Comparison of ENCODE assay signal across 14 cellular contexts in genomic region chr1:206566976-206567375, GRCh38. TPM values are rescaled to one million over a fixed set of nuclear protein-coding genes. Genes with fewer than 3 reads are reported as not detected.
DNase-seq lines count a peak whose midpoint lies in the region; ATAC-seq and TF ChIP-seq lines count a peak whose summit lies in the region.
"Had no signal": no experiment of that assay in that cellular context is flagged by ENCODE, and none has a peak within 500 bp of the region (broad histone marks: within the 10 kb centered on the region; RNA-seq: fewer than 3 reads in every experiment).

No MANE protein-coding gene starts in this region.

- peak overlapping the region; percentile 95 for H3K4me3 Mint-ChIP-seq in activated CD4-positive, alpha-beta T cell treated with anti-CD3 and anti-CD28 coated beads for 36 hours
- peak overlapping the region; percentile 96 for H3K4me3 Mint-ChIP-seq in activated CD8-positive, alpha-beta T cell treated with anti-CD3 and anti-CD28 coated beads for 36 hours
- H3K4me3 Mint-ChIP-seq in neural progenitor cell, result no peak overlapping the region

- H3K4me3 ChIP-seq in MM.1S (ENCODE audit: low read length) (no peak overlapping the region), neural progenitor cell (no peak overlapping the region), lower lobe of right lung (no peak overlapping the region)
- H3K4me3 ChIP-seq: HAP-1, uterus had no signal

- no peaks in the 10 kb centered on the region for H3K9me2 ChIP-seq in MM.1S (replicated peaks; ENCODE audit: insufficient read depth, low read length)

- no peaks in the 10 kb centered on the region for H3K9me3 ChIP-seq in MM.1S (replicated peaks; ENCODE audit: insufficient read depth, low read length)
- H3K9me3 ChIP-seq in neural progenitor cell (ENCODE audit: low read depth), result no peaks in the 10 kb centered on the region
- no peaks in the 10 kb centered on the region for H3K9me3 ChIP-seq in lower lobe of right lung
- H3K9me3 ChIP-seq: HAP-1, uterus had no signal

- no peaks in the 10 kb centered on the region for H3K9me3 Mint-ChIP-seq in activated CD4-positive, alpha-beta T cell treated with anti-CD3 and anti-CD28 coated beads for 36 hours (ENCODE audit: low read depth)
- no peaks in the 10 kb centered on the region for H3K9me3 Mint-ChIP-seq in activated CD8-positive, alpha-beta T cell treated with anti-CD3 and anti-CD28 coated beads for 36 hours
- no peaks in the 10 kb centered on the region for H3K9me3 Mint-ChIP-seq in neural progenitor cell

- ATAC-seq in activated CD4-positive, alpha-beta T cell treated with anti-CD3 and anti-CD28 coated beads for 36 hours, result no peak
- no peak for ATAC-seq in activated CD8-positive, alpha-beta T cell treated with anti-CD3 and anti-CD28 coated beads for 36 hours
- ATAC-seq in GM19351 (IDR thresholded peaks at IDR 0.05; ENCODE audit: unreplicated experiment), result no peak
- no peak for ATAC-seq in lower lobe of right lung

- H3K36me3 ChIP-seq in MM.1S (replicated peaks; ENCODE audit: insufficient read depth, low read length) (peaks cover 9% of the 10 kb centered on the region; the same call in 1 of the 2 replicates), neural progenitor cell (no peaks in the 10 kb centered on the region), lower lobe of right lung (peaks cover 16% of the 10 kb centered on the region)
- H3K36me3 ChIP-seq: HAP-1, uterus had no signal

- H3K4me1 ChIP-seq in MM.1S (ENCODE audit: low read length) (peaks cover 80% of the 10 kb centered on the region), neural progenitor cell (peaks cover 7% of the 10 kb centered on the region), lower lobe of right lung (peaks cover 52% of the 10 kb centered on the region)
- H3K4me1 ChIP-seq: HAP-1, uterus had no signal

- peak overlapping the region; percentile 99 for H3K27ac Mint-ChIP-seq in activated CD4-positive, alpha-beta T cell treated with anti-CD3 and anti-CD28 coated beads for 36 hours
- H3K27ac Mint-ChIP-seq in activated CD8-positive, alpha-beta T cell treated with anti-CD3 and anti-CD28 coated beads for 36 hours, result peak overlapping the region; percentile 100
- peak overlapping the region; percentile 89 for H3K27ac Mint-ChIP-seq in neural progenitor cell

- H3F3A ChIP-seq in MM.1S (ENCODE audit: insufficient read depth, low read length) (peaks cover 67% of the 10 kb centered on the region), neural progenitor cell (ENCODE audit: low read depth) (no peaks in the 10 kb centered on the region)

- H3K79me2 ChIP-seq in MM.1S (ENCODE audit: low read length) (peaks cover 92% of the 10 kb centered on the region), neural progenitor cell (ENCODE audit: low read depth) (no peaks in the 10 kb centered on the region)

- H2AFZ ChIP-seq in MM.1S (ENCODE audit: low read length) (no peak overlapping the region), neural progenitor cell (replicated peaks) (no peak overlapping the region)

- POLR2A ChIA-PET in activated CD4-positive, alpha-beta T cell treated with anti-CD3 and anti-CD28 coated beads for 36 hours (lab: Charles Lee), result interaction anchor here (2.4 to 7.7 kb wide), 2 partner anchors 10 to 11 kb away, joined by 11 to 129 read pairs; no protein-coding TSS in a partner anchor
- POLR2A ChIA-PET in activated CD8-positive, alpha-beta T cell treated with anti-CD3 and anti-CD28 coated beads for 36 hours (lab: Charles Lee), result interaction anchor here (0.9 to 30.6 kb wide), 3 partner anchors 6 to 28 kb away, joined by 3 to 1021 read pairs (median 1021); no protein-coding TSS in a partner anchor

- intact Hi-C loops in activated CD4-positive, alpha-beta T cell treated with anti-CD3 and anti-CD28 coated beads for 36 hours (cut with DNase I, micrococcal nuclease), result loop anchor here in 1 of 2 experiments (10.0 kb wide), 1 partner anchor 1352 kb away; the partner anchor contains the start of gene DSTYK
- intact Hi-C loops in activated CD8-positive, alpha-beta T cell treated with anti-CD3 and anti-CD28 coated beads for 36 hours (cut with micrococcal nuclease), result no loop called here
- intact Hi-C loops in lower lobe of right lung (cut with DNase I), result no loop called here

- H4K20me1 ChIP-seq in MM.1S (ENCODE audit: insufficient read depth, low read length), result peaks cover 19% of the 10 kb centered on the region; the same call in 1 of the 2 replicates
- H4K20me1 ChIP-seq in neural progenitor cell (ENCODE audit: low read depth), result no peaks in the 10 kb centered on the region

- peak overlapping the region; percentile 89; the same call in 1 of the 2 replicates for H3K27ac ChIP-seq in MM.1S (ENCODE audit: low read length)
- no peak overlapping the region for H3K27ac ChIP-seq in neural progenitor cell
- H3K27ac ChIP-seq in lower lobe of right lung, result no peak overlapping the region
- H3K27ac ChIP-seq: uterus had no signal

- peaks cover 98% of the 10 kb centered on the region for H3K36me3 Mint-ChIP-seq in activated CD4-positive, alpha-beta T cell treated with anti-CD3 and anti-CD28 coated beads for 36 hours (ENCODE audit: low read depth)
- H3K36me3 Mint-ChIP-seq in activated CD8-positive, alpha-beta T cell treated with anti-CD3 and anti-CD28 coated beads for 36 hours (ENCODE audit: low read depth), result peaks cover 97% of the 10 kb centered on the region
- H3K36me3 Mint-ChIP-seq in neural progenitor cell, result no peaks in the 10 kb centered on the region

- TF ChIP-seq CTCF in MM.1S (IDR thresholded peaks at IDR 0.05; ENCODE audit: low read length), result no peak
- no peak for TF ChIP-seq CTCF in activated CD8-positive, alpha-beta T cell treated with anti-CD3 and anti-CD28 coated beads for 36 hours (IDR thresholded peaks at IDR 0.05)
- no peak for TF ChIP-seq CTCF in neural progenitor cell (IDR thresholded peaks at IDR 0.05)
- no peak for TF ChIP-seq CTCF in lower lobe of right lung (IDR thresholded peaks at IDR 0.05)

- CTCF ChIA-PET in activated CD4-positive, alpha-beta T cell treated with anti-CD3 and anti-CD28 coated beads for 36 hours (lab: Charles Lee), result interaction anchor here (0.7 to 27.5 kb wide), 6 partner anchors 7 to 353 kb away, joined by 3 to 621 read pairs (median 8); no protein-coding TSS in a partner anchor
- CTCF ChIA-PET in activated CD8-positive, alpha-beta T cell treated with anti-CD3 and anti-CD28 coated beads for 36 hours (lab: Charles Lee), result interaction anchor here (0.7 to 24.5 kb wide), 6 partner anchors 12 to 88 kb away, joined by 3 to 583 read pairs (median 10); no protein-coding TSS in a partner anchor

- H3K4me2 ChIP-seq in MM.1S (ENCODE audit: low read depth, low read length) (peak overlapping the region; percentile 85), neural progenitor cell (no peak overlapping the region)

- H3K27me3 Mint-ChIP-seq in activated CD4-positive, alpha-beta T cell treated with anti-CD3 and anti-CD28 coated beads for 36 hours, result no peaks in the 10 kb centered on the region
- no peaks in the 10 kb centered on the region for H3K27me3 Mint-ChIP-seq in activated CD8-positive, alpha-beta T cell treated with anti-CD3 and anti-CD28 coated beads for 36 hours
- H3K27me3 Mint-ChIP-seq in neural progenitor cell (ENCODE audit: insufficient read depth, low read depth), result peaks cover 7% of the 10 kb centered on the region

- H3K27me3 ChIP-seq in MM.1S (replicated peaks; ENCODE audit: insufficient read depth, low read length) (no peaks in the 10 kb centered on the region), neural progenitor cell (no peaks in the 10 kb centered on the region), lower lobe of right lung (ENCODE audit: low read depth) (no peaks in the 10 kb centered on the region)
- H3K27me3 ChIP-seq: uterus had no signal

- DNase-seq in activated CD4-positive, alpha-beta T cell treated with anti-CD3 and anti-CD28 coated beads for 36 hours, result peak; percentile 23
- no peak for DNase-seq in activated CD4-positive, alpha-beta T cell treated with anti-CD3 and anti-CD28 coated beads for 4 hours
- no peak for DNase-seq in MM.1S
- no peak for DNase-seq in activated CD8-positive, alpha-beta T cell treated with anti-CD3 and anti-CD28 coated beads for 36 hours
- DNase-seq in neural progenitor cell (ENCODE audit: low spot score), result no peak
- DNase-seq in lower lobe of right lung, result no peak
- no peak for DNase-seq in HPDE6-E6E7 (ENCODE audit: extremely low spot score)
- DNase-seq: activated CD4-positive, alpha-beta T cell treated with anti-CD3 and anti-CD28 coated beads, Interleukin-2, amount 50 U/mL, for 1 hour; head of caudate nucleus; KG1; NCI-H2171; uterus had no signal

- H3K9ac ChIP-seq in MM.1S (ENCODE audit: low read length) (peak overlapping the region; percentile 5; the same call in 1 of the 2 replicates), neural progenitor cell (no peak overlapping the region)

- peaks cover 99% of the 10 kb centered on the region for H3K4me1 Mint-ChIP-seq in activated CD4-positive, alpha-beta T cell treated with anti-CD3 and anti-CD28 coated beads for 36 hours
- peaks cover 96% of the 10 kb centered on the region for H3K4me1 Mint-ChIP-seq in activated CD8-positive, alpha-beta T cell treated with anti-CD3 and anti-CD28 coated beads for 36 hours (ENCODE audit: low read depth)
- H3K4me1 Mint-ChIP-seq in neural progenitor cell, result peaks cover 16% of the 10 kb centered on the region

RNA-seq across cellular contexts. Expression of gene EIF2D, which starts 45.3 kb away (rescaled TPM):
- 100 to 1,000 TPM in 1 of 2 experiments, 10 to 100 TPM in 1; 91.2 to 100 TPM for total RNA-seq in activated CD4-positive, alpha-beta T cell treated with anti-CD3 and anti-CD28 coated beads for 36 hours
- 100 to 1,000 TPM; 100 to 102 TPM for total RNA-seq in activated CD8-positive, alpha-beta T cell treated with anti-CD3 and anti-CD28 coated beads for 36 hours
- total RNA-seq in neural progenitor cell (ENCODE audit: low replicate concordance) (45.2 and 47.5 TPM in 2 replicates), lower lobe of right lung (47.0 TPM)

RNA-seq across cellular contexts. Expression of gene RASSF5, which starts 59.6 kb away (rescaled TPM):
- 100 to 1,000 TPM; 223 to 239 TPM for total RNA-seq in activated CD4-positive, alpha-beta T cell treated with anti-CD3 and anti-CD28 coated beads for 36 hours
- 100 to 1,000 TPM; 215 to 218 TPM for total RNA-seq in activated CD8-positive, alpha-beta T cell treated with anti-CD3 and anti-CD28 coated beads for 36 hours
- total RNA-seq in neural progenitor cell (ENCODE audit: low replicate concordance) (0.19 and 0.43 TPM in 2 replicates), lower lobe of right lung (48.2 TPM)

Comparison
In these comparisons a context has a peak if more than half of its experiments do, and no peak if none do; other contexts are left out.
1. RNA of gene RASSF5, which starts 59.6 kb away (total RNA-seq): 223 to 239 TPM in activated CD4-positive, alpha-beta T cell treated with anti-CD3 and anti-CD28 coated beads for 36 hours, 215 to 218 TPM in activated CD8-positive, alpha-beta T cell treated with anti-CD3 and anti-CD28 coated beads for 36 hours and 48.2 TPM in lower lobe of right lung (single experiment); 0.19 to 0.43 TPM in neural progenitor cell; every median in the first group is over 10 times any median in the second.
2. Peak in every context shown above with its lines, with median percentiles within 50 percentile points of each other: H3K27ac Mint-ChIP-seq.